ENCODE assay signal across 22 cellular contexts in the genomic region with DNA sequence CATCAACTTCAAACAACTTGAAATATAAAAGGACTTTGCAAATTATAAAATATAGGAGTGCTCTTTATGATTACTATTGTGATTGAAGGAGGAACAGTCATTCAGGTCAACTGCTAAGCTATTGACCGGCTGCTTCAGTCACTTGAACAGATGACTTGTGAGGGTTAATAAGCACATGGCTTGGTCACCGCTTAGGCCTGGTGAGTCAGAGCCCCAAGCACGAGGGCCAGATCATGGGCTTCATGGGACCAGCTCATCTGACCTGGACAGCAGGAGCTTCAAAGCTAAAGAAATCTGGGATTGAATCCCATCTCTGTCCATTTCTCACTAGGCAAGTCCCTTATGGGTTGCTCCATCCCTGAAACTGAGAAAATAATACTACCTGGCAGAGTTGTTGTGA.
A peak's percentile ranks its signal among the peaks of the same experiment; 100 is the strongest.
DNase-seq lines count a peak whose midpoint lies in the region; ATAC-seq and TF ChIP-seq lines count a peak whose summit lies in the region.
"Had no signal": no experiment of that assay in that cellular context is flagged by ENCODE, and none has a peak within 500 bp of the region (broad histone marks: within the 10 kb centered on the region; RNA-seq: fewer than 3 reads in every experiment).

No MANE protein-coding gene starts in this region.

- ATAC-seq in stimulated activated naive B cell treated with anti-CD40 and anti-IgM and Interleukin-4, amounts not matched to agents 10 μg/mL and 1 μg/mL and 100 μg/mL, for 72 hours (replicated peaks) = no peak
- ATAC-seq: activated naive CD4-positive, alpha-beta T cell treated with anti-CD3 and anti-CD28 coated beads, Interleukin-2, amount 50 U/mL, for 72 hours; activated T-cell treated with anti-CD3 and anti-CD28 coated beads, Interleukin-2, amount 50 U/mL, for 4 hours; left lobe of liver; mucosa of descending colon had no signal

- H3K27ac Mint-ChIP-seq in stimulated activated naive B cell treated with anti-CD40 and anti-IgM and Interleukin-4, amounts not matched to agents 10 μg/mL and 1 μg/mL and 100 μg/mL, for 72 hours = peak overlapping the region; percentile 62
- H3K27ac Mint-ChIP-seq: activated naive CD4-positive, alpha-beta T cell treated with anti-CD3 and anti-CD28 coated beads, Interleukin-2, amount 50 U/mL, for 72 hours had no signal

- no peaks in the 10 kb centered on the region for H3K9me2 ChIP-seq in GM23248 (ENCODE audit: insufficient read depth)

- no peak overlapping the region for H3K9ac ChIP-seq in GM23248

- TF ChIP-seq POLR2A in esophagus squamous epithelium (IDR thresholded peaks at IDR 0.05) (no peak), transverse colon (IDR thresholded peaks at IDR 0.05) (no peak)

- H3K36me3 Mint-ChIP-seq in stimulated activated naive B cell treated with anti-CD40 and anti-IgM and Interleukin-4, amounts not matched to agents 10 μg/mL and 1 μg/mL and 100 μg/mL, for 72 hours = no peaks in the 10 kb centered on the region
- H3K36me3 Mint-ChIP-seq: activated naive CD4-positive, alpha-beta T cell treated with anti-CD3 and anti-CD28 coated beads, Interleukin-2, amount 50 U/mL, for 72 hours had no signal

- no peak for TF ChIP-seq CTCF in esophagus squamous epithelium (IDR thresholded peaks at IDR 0.05)
- no peak for TF ChIP-seq CTCF in transverse colon (IDR thresholded peaks at IDR 0.05)

- H3K4me3 ChIP-seq in GM23248 (no peak overlapping the region), esophagus squamous epithelium (no peak overlapping the region), transverse colon (no peak overlapping the region)
- H3K4me3 ChIP-seq: breast epithelium, mucosa of descending colon, SK-N-MC, testis had no signal

- in situ Hi-C loops in GM23248 (cut with MboI) = no loop called here
- in situ Hi-C loops in transverse colon (cut with MboI; ENCODE audit: low pct_ligation_motif_present in 1 of 4, low pct_unique_long_range_greater_than_20kb in 1 of 4, low sequenced_read_pairs in 3 of 4) = no loop called here

- H3K36me3 ChIP-seq in GM23248 (ENCODE audit: low read depth) (no peaks in the 10 kb centered on the region), esophagus squamous epithelium (no peaks in the 10 kb centered on the region), transverse colon (no peaks in the 10 kb centered on the region)
- H3K36me3 ChIP-seq: breast epithelium had no signal

- H3K79me2 ChIP-seq in GM23248 (ENCODE audit: insufficient read depth) = no peaks in the 10 kb centered on the region

- peak; percentile 78 for DNase-seq in GM23248
- peak; percentile 54 for DNase-seq in RKO (ENCODE audit: low spot score)
- DNase-seq in fibroblast of peridontal ligament (ENCODE audit: extremely low read depth) = peak; percentile 17
- DNase-seq in stimulated activated naive B cell treated with anti-CD40 and anti-IgM and Interleukin-4, amounts not matched to agents 10 μg/mL and 1 μg/mL and 100 μg/mL, for 72 hours = no peak
- no peak for DNase-seq in head of caudate nucleus
- DNase-seq in esophagus squamous epithelium (lab: John Stamatoyannopoulos, UW) = no peak
- no peak for DNase-seq in transverse colon
- DNase-seq in central memory CD4-positive, alpha-beta T cell = no peak
- DNase-seq: activated T-cell treated with anti-CD3 and anti-CD28 coated beads, Interleukin-2, amount 50 U/mL, for 4 hours; AML-193; dermis blood vessel endothelial cell; mucosa of descending colon; NCI-H1436; NCI-H774; OCI-M1; stimulated activated CD4-positive, alpha-beta T cell treated with anti-CD3 and anti-CD28 coated beads, Interleukin-12 subunit alpha, Interleukin-12 subunit beta, amount 100 ng/mL, for 4 hours; T-helper 9 cell; testis had no signal

- 11 to 14% methylated on average over 3 of the region's 3 CpGs for WGBS in GM23248 (ENCODE audit: low coverage in 1 of 2, low lambda C conversion rate in 2 of 2, missing lambda C conversion rate in 2 of 2), 2 experiments
- 63 to 71% methylated on average over 3 of the region's 3 CpGs for WGBS in esophagus squamous epithelium, 2 donors
- 76 to 100% methylated on average over 1 to 3 of the region's 3 CpGs for WGBS in transverse colon (ENCODE audit: low coverage in 1 of 2), 2 donors

- H3K9me3 Mint-ChIP-seq in stimulated activated naive B cell treated with anti-CD40 and anti-IgM and Interleukin-4, amounts not matched to agents 10 μg/mL and 1 μg/mL and 100 μg/mL, for 72 hours = peaks cover 0 to 1% of the 10 kb centered on the region in 2 donors
- H3K9me3 Mint-ChIP-seq: activated T-cell treated with anti-CD3 and anti-CD28 coated beads, Interleukin-2, amount 50 U/mL, for 4 hours had no signal

- H3K27ac ChIP-seq in GM23248 = no peak overlapping the region
- no peak overlapping the region for H3K27ac ChIP-seq in esophagus squamous epithelium
- no peak overlapping the region for H3K27ac ChIP-seq in transverse colon
- H3K27ac ChIP-seq: breast epithelium, SK-N-MC, testis had no signal

- H3K27me3 ChIP-seq in GM23248 (replicated peaks; ENCODE audit: insufficient read depth) (no peaks in the 10 kb centered on the region), esophagus squamous epithelium (no peaks in the 10 kb centered on the region), transverse colon (no peaks in the 10 kb centered on the region)
- H3K27me3 ChIP-seq: breast epithelium, testis had no signal

- H3K9me3 ChIP-seq in GM23248 (ENCODE audit: low read depth) (no peaks in the 10 kb centered on the region), esophagus squamous epithelium (no peaks in the 10 kb centered on the region), transverse colon (no peaks in the 10 kb centered on the region)
- H3K9me3 ChIP-seq: breast epithelium, mucosa of descending colon, testis had no signal

- no peak overlapping the region for H2AFZ ChIP-seq in GM23248

- H3K4me3 Mint-ChIP-seq in stimulated activated naive B cell treated with anti-CD40 and anti-IgM and Interleukin-4, amounts not matched to agents 10 μg/mL and 1 μg/mL and 100 μg/mL, for 72 hours = no peak overlapping the region
- H3K4me3 Mint-ChIP-seq: activated T-cell treated with anti-CD3 and anti-CD28 coated beads, Interleukin-2, amount 50 U/mL, for 4 hours had no signal

- 0 out of 2 replicates have a peak, but pooled peaks cover 2% of the 10 kb centered on the region for H3F3A ChIP-seq in GM23248 (ENCODE audit: insufficient read depth)

- no peaks in the 10 kb centered on the region for H3K27me3 Mint-ChIP-seq in stimulated activated naive B cell treated with anti-CD40 and anti-IgM and Interleukin-4, amounts not matched to agents 10 μg/mL and 1 μg/mL and 100 μg/mL, for 72 hours

- no peak for TF ChIP-seq EP300 in transverse colon (IDR thresholded peaks at IDR 0.05; ENCODE audit: low read depth)

- H3K4me2 ChIP-seq in GM23248 (ENCODE audit: unreplicated experiment) = no peak overlapping the region

- intact Hi-C loops in head of caudate nucleus (cut with DNase I) = no loop called here
- intact Hi-C loops in esophagus squamous epithelium (cut with DNase I) = no loop called here
- intact Hi-C loops in transverse colon (cut with DNase I; ENCODE audit: low total_unique reads) = no loop called here

- H4K20me1 ChIP-seq in GM23248 (ENCODE audit: insufficient read depth) = no peaks in the 10 kb centered on the region

- H3K4me1 Mint-ChIP-seq in stimulated activated naive B cell treated with anti-CD40 and anti-IgM and Interleukin-4, amounts not matched to agents 10 μg/mL and 1 μg/mL and 100 μg/mL, for 72 hours = peaks cover 44 to 93% of the 10 kb centered on the region in 2 donors

- H3K4me1 ChIP-seq in GM23248 (ENCODE audit: insufficient read depth) = peaks cover 8% of the 10 kb centered on the region
- H3K4me1 ChIP-seq in esophagus squamous epithelium = no peaks in the 10 kb centered on the region
- H3K4me1 ChIP-seq in transverse colon = peaks cover 0 to 5% (median 0%) of the 10 kb centered on the region in 4 donors
- H3K4me1 ChIP-seq: breast epithelium, testis had no signal

Comparison
In these comparisons a context has a peak if more than half of its experiments do, and no peak if none do; other contexts are left out.
1. DNase-seq: peak in GM23248 (single experiment), RKO (single experiment) and fibroblast of peridontal ligament (single experiment); none in stimulated activated naive B cell treated with anti-CD40 and anti-IgM and Interleukin-4, amounts not matched to agents 10 μg/mL and 1 μg/mL and 100 μg/mL, for 72 hours (single experiment), head of caudate nucleus (0 of 42), esophagus squamous epithelium (single experiment), transverse colon (single experiment) and central memory CD4-positive, alpha-beta T cell (single experiment).